In genomic region chr3:190892328-190893011, GRCh38 we compare ENCODE assay signal across 24 cellular contexts. TPM values are rescaled to one million over a fixed set of nuclear protein-coding genes. Genes with fewer than 3 reads are reported as not detected.
DNase-seq lines count a peak whose midpoint lies in the region; ATAC-seq, FAIRE-seq and TF ChIP-seq lines count a peak whose summit lies in the region.
"Had no signal": no experiment of that assay in that cellular context is flagged by ENCODE, and none has a peak within 500 bp of the region (broad histone marks: within the 10 kb centered on the region; RNA-seq: fewer than 3 reads in every experiment).

No MANE protein-coding gene starts in this region.

- dilution Hi-C loops in keratinocyte (cut with MboI; ENCODE audit: extremely low pct_ligation_motif_present, low sequenced_read_pairs): no loop called here

- no TSS peak for BruUV-seq in GM12878 (replicated peaks; lab: Mats Ljungman, UMichigan)

- ATAC-seq in GM18867 (IDR thresholded peaks at IDR 0.05; ENCODE audit: unreplicated experiment) (peak; percentile 65), GM12878 (peak; percentile 54; the same call in 2 of the 3 replicates)
- ATAC-seq: left cardiac atrium, psoas muscle had no signal

- H3K9me3 ChIP-seq in GM12878 (replicated peaks; ENCODE audit: control insufficient read depth, insufficient read depth, low read length) (no peaks in the 10 kb centered on the region), keratinocyte (ENCODE audit: control insufficient read depth, low read depth, low read length) (no peaks in the 10 kb centered on the region), uterus (no peaks in the 10 kb centered on the region)
- H3K9me3 ChIP-seq: adrenal gland had no signal

- peak; percentile 45 for DNase-seq in M059J (ENCODE audit: low read depth)
- DNase-seq in GM12878 (ENCODE audit: low read depth, low spot score): no peak
- DNase-seq in keratinocyte (ENCODE audit: low read depth, low spot score): no peak
- DNase-seq in uterus: no peak
- DNase-seq in mesenteric fat pad (ENCODE audit: low spot score): no peak
- DNase-seq in globus pallidus (ENCODE audit: low spot score): no peak
- DNase-seq: activated CD4-positive, alpha-beta T cell treated with anti-CD3 and anti-CD28 coated beads for 4 hours; activated naive CD4-positive, alpha-beta T cell treated with Interleukin-2 at 50 U/mL for 16 hours; activated T-cell treated with anti-CD3 and anti-CD28 coated beads, Interleukin-2, amount 50 U/mL, for 48 hours; adrenal gland; CD4-positive, CD25-positive, alpha-beta regulatory T cell; GM23248; Karpas-422; left cardiac atrium; mammary epithelial cell; NCI-H1048; NCI-H1930; NCI-H345; nucleus accumbens; psoas muscle; T-helper 1 cell; transverse colon had no signal

- no peak for TF ChIP-seq RAD21 in GM12878 (IDR thresholded peaks at IDR 0.05; ENCODE audit: insufficient read depth, low read depth, low read length)

- intact Hi-C loops in GM12878 (cut with micrococcal nuclease; ENCODE audit: unreplicated experiment) (no loop called here), uterus (cut with DNase I; ENCODE audit: low total_unique reads) (no loop called here)

- RAD21 ChIA-PET in GM12878 (lab: Charles Lee; ENCODE audit: unreplicated experiment): interaction anchor here (1.1 kb wide), 1 partner anchor 9 kb away, joined by 3 read pairs; no protein-coding TSS in a partner anchor

- H3K27me3 ChIP-seq in GM12878 (replicated peaks in 1 of 2; ENCODE audit: control insufficient read depth in 2 of 2, insufficient read depth in 2 of 2, low read length in 1 of 2) (no peaks in the 10 kb centered on the region), keratinocyte (ENCODE audit: control insufficient read depth, extremely low read depth, insufficient read depth, low read length) (no peaks in the 10 kb centered on the region), uterus (no peaks in the 10 kb centered on the region)
- H3K27me3 ChIP-seq: adrenal gland, cardiac muscle cell, transverse colon had no signal

- SMC1A ChIA-PET in GM12878 (lab: Charles Lee; ENCODE audit: uncharacterized antibody, unreplicated experiment): no interaction called here

- no peaks in the 10 kb centered on the region for H3K36me3 ChIP-seq in GM12878 (ENCODE audit: control insufficient read depth in 2 of 2, insufficient read depth in 2 of 2, low read length in 1 of 2)
- H3K36me3 ChIP-seq in keratinocyte (ENCODE audit: control insufficient read depth in 2 of 2, extremely low read depth in 1 of 2, insufficient read depth in 2 of 2, low read length in 2 of 2): no peaks in the 10 kb centered on the region
- H3K36me3 ChIP-seq in uterus: no peaks in the 10 kb centered on the region
- H3K36me3 ChIP-seq: adrenal gland, cardiac muscle cell, transverse colon had no signal

- TF ChIP-seq CTCF in GM12878 (IDR thresholded peaks at IDR 0.05 in 2 of 3, conservative IDR thresholded peaks at IDR 0.05 in 1 of 3; ENCODE audit: control insufficient read depth in 2 of 3, extremely low read depth in 1 of 3, insufficient read depth in 1 of 3, low read depth in 3 of 3, low read length in 3 of 3) (no peak), keratinocyte (optimal IDR thresholded peaks at IDR 0.05 in 1 of 3, IDR thresholded peaks at IDR 0.05 in 1 of 3, conservative IDR thresholded peaks at IDR 0.05 in 1 of 3; ENCODE audit: extremely low read depth in 1 of 3, insufficient read depth in 2 of 3, low read length in 3 of 3) (peak in 1 of 3 experiments; percentile 35), uterus (IDR thresholded peaks at IDR 0.05) (no peak)

- no peak overlapping the region for H3K4me2 ChIP-seq in GM12878 (ENCODE audit: control insufficient read depth, insufficient read depth)
- H3K4me2 ChIP-seq in keratinocyte (ENCODE audit: control insufficient read depth, extremely low read depth, insufficient read depth, low read depth, low read length): peak overlapping the region; percentile 19

- no peak overlapping the region for H3K4me3 ChIP-seq in GM12878
- H3K4me3 ChIP-seq in keratinocyte (ENCODE audit: control insufficient read depth in 2 of 3, extremely low read depth in 1 of 3, insufficient read depth in 2 of 3, low read depth in 1 of 3, low read length in 3 of 3): no peak overlapping the region
- H3K4me3 ChIP-seq in uterus: no peak overlapping the region
- H3K4me3 ChIP-seq: adrenal gland, cardiac muscle cell, GM23248, psoas muscle, transverse colon had no signal

- POLR2A ChIA-PET in GM12878 (lab: Charles Lee): interaction anchor here (0.6 kb wide), 1 partner anchor 80 kb away, joined by 4 read pairs; no protein-coding TSS in a partner anchor

- H3K79me2 ChIP-seq in GM12878 (ENCODE audit: control insufficient read depth, insufficient read depth, low read length): no peaks in the 10 kb centered on the region
- H3K79me2 ChIP-seq in keratinocyte (ENCODE audit: control insufficient read depth, insufficient read depth, low read length): no peaks in the 10 kb centered on the region

- H2AFZ ChIP-seq in GM12878 (ENCODE audit: control insufficient read depth, low read depth, low read length) (no peak overlapping the region), keratinocyte (ENCODE audit: control insufficient read depth, low read length) (peak overlapping the region; percentile 14)
- H2AFZ ChIP-seq: GM23248 had no signal

- in situ Hi-C loops in GM12878 (cut with MboI): no loop called here

- no peaks in the 10 kb centered on the region for H3K9me1 ChIP-seq in keratinocyte (ENCODE audit: control insufficient read depth, extremely low read depth, insufficient read depth, low read length)

- H3K27ac ChIP-seq in GM12878 (ENCODE audit: control insufficient read depth, insufficient read depth): no peak overlapping the region
- H3K27ac ChIP-seq in keratinocyte (ENCODE audit: control insufficient read depth, insufficient read depth, low read length): no peak overlapping the region
- H3K27ac ChIP-seq in uterus: no peak overlapping the region
- H3K27ac ChIP-seq: adrenal gland, cardiac muscle cell, GM23248, psoas muscle, transverse colon had no signal

- H4K20me1 ChIP-seq in GM12878 (ENCODE audit: control insufficient read depth, insufficient read depth) (no peaks in the 10 kb centered on the region), keratinocyte (ENCODE audit: control insufficient read depth, extremely low read depth, insufficient read depth, low read length) (no peaks in the 10 kb centered on the region)

- FAIRE-seq in GM12878 (lab: Jason Lieb, UNC): no peak
- no peak for FAIRE-seq in keratinocyte (lab: Jason Lieb, UNC)

- no peak for TF ChIP-seq EP300 in GM12878 (IDR thresholded peaks at IDR 0.05; ENCODE audit: borderline replicate concordance in 1 of 2, control insufficient read depth in 1 of 2, low read depth in 2 of 2, low read length in 2 of 2)

- WGBS in GM12878 (ENCODE audit: insufficient coverage, insufficient replicate concordance, low lambda C conversion rate, missing lambda C conversion rate): 27% methylated on average over 6 of the region's 6 CpGs

- CTCF ChIA-PET in GM12878 (lab: Yijun Ruan, JAX): interaction anchor here (1.4 to 1.8 kb wide), 2 partner anchors 9 to 12 kb away, joined by 4 to 13 read pairs; no protein-coding TSS in a partner anchor

- no peak overlapping the region for H3K9ac ChIP-seq in GM12878 (ENCODE audit: control insufficient read depth, insufficient read depth, low read length)
- H3K9ac ChIP-seq in keratinocyte (ENCODE audit: control insufficient read depth, extremely low read depth, insufficient read depth, low read length): no peak overlapping the region
- H3K9ac ChIP-seq: GM23248 had no signal

- H3K4me1 ChIP-seq in GM12878 (ENCODE audit: control insufficient read depth, insufficient read depth, low read length) (no peaks in the 10 kb centered on the region), keratinocyte (ENCODE audit: control insufficient read depth, extremely low read depth, insufficient read depth, low read length) (peaks cover 2% of the 10 kb centered on the region), uterus (no peaks in the 10 kb centered on the region)
- H3K4me1 ChIP-seq: adrenal gland, psoas muscle, transverse colon had no signal

- TF ChIP-seq POLR2A in GM12878 (IDR thresholded peaks at IDR 0.05; ENCODE audit: low read depth, low read length) (no peak), uterus (IDR thresholded peaks at IDR 0.05) (no peak)

TF ChIP-seq in GM12878, 131 proteins besides CTCF, POLR2A, EP300 and RAD21 (continues in another document):
- TF ChIP-seq SMC3 (IDR thresholded peaks at IDR 0.05; ENCODE audit: borderline replicate concordance, low read length) (no peak), ZNF274 (IDR thresholded peaks at IDR 0.05; ENCODE audit: insufficient read depth, insufficient read length) (no peak), SUPT20H (IDR thresholded peaks at IDR 0.05; ENCODE audit: borderline replicate concordance, control insufficient read depth, low read depth, low read length) (no peak), MTA2 (IDR thresholded peaks at IDR 0.05; ENCODE audit: low read depth) (no peak), CBX5 (IDR thresholded peaks at IDR 0.05; ENCODE audit: low read depth) (no peak)

RNA-seq across cellular contexts. Expression of gene GMNC, which starts 30.0 kb away (rescaled TPM):
- 0.02 and 0.07 TPM in 2 replicates for total RNA-seq in M059J (2014; rRNA removed; shearing (Covaris generic))
- total RNA-seq in GM12878 (2013; cell fraction: nucleolus; rRNA removed): not detected in 2 replicates
- total RNA-seq in GM12878 (2014; rRNA removed) (not detected in 2 replicates), GM12878 (2014; rRNA removed; fragmentation: Illumina TruSeq; extraction: Trizol) (not detected in 2 replicates), GM12878 (2021) (not detected in 2 replicates), uterus (1 to 10 TPM in 1 of 4 donors, under 1 TPM in 2, not detected in 1; 0.64 to 2.6 (median 0.88) TPM), mesenteric fat pad (not detected)
- not detected for polyA plus RNA-seq in GM12878 (2011; ENCODE audit: low read depth)
- polyA plus RNA-seq in GM12878 (2011; rRNA removed) (not detected in 2 replicates), GM12878 (2014; fragmentation: Illumina TruSeq; extraction: Trizol) (not detected in 2 replicates), GM12878 (2014; fragmentation: Nextera tagmentation; extraction: Ambion mirVana) (not detected), GM12878 (2014; rRNA removed) (not detected in 2 replicates), GM12878 (2016; fragmentation: Nextera tagmentation; extraction: Ambion mirVana) (not detected), keratinocyte (0.04 TPM in 1 of 3 replicates, not detected in the others)
- polyA plus RNA-seq in GM12878 (2011; cell fraction: cytosol; rRNA removed): not detected in 2 replicates
- polyA plus RNA-seq in GM12878 (2011; cell fraction: nucleus; rRNA removed): not detected in 2 replicates
- not detected in 2 replicates for polyA plus RNA-seq in GM12878 (2012)
- polyA minus RNA-seq in GM12878 (2011; rRNA and poly(A)+ RNA removed): not detected in 2 replicates
- polyA minus RNA-seq in GM12878 (2011; cell fraction: cytosol; rRNA and poly(A)+ RNA removed): not detected in 2 replicates
- not detected in 2 replicates for polyA minus RNA-seq in GM12878 (2011; cell fraction: nucleus; rRNA and poly(A)+ RNA removed)
- polyA plus RNA-seq in keratinocyte (2011; ENCODE audit: low read depth): not detected
- not detected in 2 replicates for polyA plus RNA-seq in keratinocyte (2011; cell fraction: cytosol; rRNA removed)
- 0.03 TPM in 1 of 2 replicates, not detected in the other for polyA plus RNA-seq in keratinocyte (2011; cell fraction: nucleus; rRNA removed)
- polyA plus RNA-seq in keratinocyte (2012; ENCODE audit: low replicate concordance): not detected in 2 replicates
- not detected in 3 replicates for polyA minus RNA-seq in keratinocyte
- polyA minus RNA-seq in keratinocyte (2011; cell fraction: cytosol; rRNA and poly(A)+ RNA removed): not detected
- polyA minus RNA-seq in keratinocyte (2011; cell fraction: nucleus; rRNA and poly(A)+ RNA removed): not detected in 2 replicates
- total RNA-seq: adrenal gland; cardiac muscle cell; CD4-positive, CD25-positive, alpha-beta regulatory T cell; GM23248; transverse colon had no signal
- polyA plus RNA-seq: cardiac muscle cell; CD4-positive, CD25-positive, alpha-beta regulatory T cell; GM23248; mammary epithelial cell had no signal
